32 cellular contexts compared by ENCODE assay signal in genomic region chr3:69142090-69142489, GRCh38. TPM values are rescaled to one million over a fixed set of nuclear protein-coding genes. Genes with fewer than 3 reads are reported as not detected.
DNase-seq lines count a peak whose midpoint lies in the region; ATAC-seq and TF ChIP-seq lines count a peak whose summit lies in the region.
"Had no signal": no experiment of that assay in that cellular context is flagged by ENCODE, and none has a peak within 500 bp of the region (broad histone marks: within the 10 kb centered on the region; RNA-seq: fewer than 3 reads in every experiment).

No MANE protein-coding gene starts in this region.

- CTCF ChIA-PET in AG04450 (lab: Charles Lee), result interaction anchor here (0.8 kb wide), 1 partner anchor 19 kb away, joined by 5 read pairs; no protein-coding TSS in a partner anchor

- no peak overlapping the region for H3K27ac ChIP-seq in AG04450 (ENCODE audit: low read depth, low read length)
- H3K27ac ChIP-seq: body of pancreas, colonic mucosa, hepatocyte, lower lobe of right lung, tibial artery had no signal

- H3K27me3 ChIP-seq in AG04450 (ENCODE audit: control insufficient read depth, insufficient read depth, low read length), result peaks cover 6% of the 10 kb centered on the region
- H3K27me3 ChIP-seq: body of pancreas, colonic mucosa, hepatocyte had no signal

- TF ChIP-seq CTCF in AG04450 (IDR thresholded peaks at IDR 0.05; ENCODE audit: low read depth, low read length) (no peak), chondrocyte (IDR thresholded peaks at IDR 0.05) (no peak)

- no peaks in the 10 kb centered on the region for H3K27me3 Mint-ChIP-seq in chondrocyte (ENCODE audit: low read depth)

- no peak overlapping the region for H3K4me3 Mint-ChIP-seq in chondrocyte (ENCODE audit: unreplicated experiment)
- H3K4me3 Mint-ChIP-seq: activated B cell treated with CpG ODN at 0.5 μM for 24 hours; activated naive CD8-positive, alpha-beta T cell treated with anti-CD3 and anti-CD28 coated beads, Interleukin-2, amount 10 ng/mL, durations not matched to agents 7 days and 5 days; CD8-positive, alpha-beta memory T cell; endodermal cell; stimulated activated naive CD8-positive, alpha-beta T cell treated with anti-CD3 and anti-CD28 coated beads, Interleukin-15, Interleukin-2, amounts not matched to agents 100 ng/mL and 50 ng/mL, for 24 hours had no signal

- no peak for ATAC-seq in HG02588 (IDR thresholded peaks at IDR 0.05; ENCODE audit: unreplicated experiment)
- ATAC-seq in HG03135 (IDR thresholded peaks at IDR 0.05; ENCODE audit: unreplicated experiment), result no peak
- ATAC-seq: body of pancreas, lower lobe of right lung had no signal

- no peak overlapping the region for H3K27ac Mint-ChIP-seq in chondrocyte (ENCODE audit: unreplicated experiment)
- H3K27ac Mint-ChIP-seq: activated B cell treated with CpG ODN at 0.5 μM for 24 hours; activated naive CD8-positive, alpha-beta T cell treated with anti-CD3 and anti-CD28 coated beads, Interleukin-2, amount 10 ng/mL, durations not matched to agents 7 days and 5 days; CD8-positive, alpha-beta memory T cell; endodermal cell; stimulated activated naive CD8-positive, alpha-beta T cell treated with anti-CD3 and anti-CD28 coated beads, Interleukin-15, Interleukin-2, amounts not matched to agents 100 ng/mL and 50 ng/mL, for 24 hours had no signal

- POLR2A ChIA-PET in AG04450 (lab: Yijun Ruan, JAX), result no interaction called here

- H3K9me3 ChIP-seq in AG04450 (ENCODE audit: control insufficient read depth, insufficient read depth, low read length), result no peaks in the 10 kb centered on the region
- H3K9me3 ChIP-seq: body of pancreas, colonic mucosa, lower lobe of right lung, tibial artery had no signal

- no peaks in the 10 kb centered on the region for H3K9me3 Mint-ChIP-seq in chondrocyte (ENCODE audit: low read depth)
- H3K9me3 Mint-ChIP-seq: activated B cell treated with CpG ODN at 0.5 μM for 24 hours; activated naive CD8-positive, alpha-beta T cell treated with anti-CD3 and anti-CD28 coated beads, Interleukin-2, amount 10 ng/mL, durations not matched to agents 7 days and 5 days; CD8-positive, alpha-beta memory T cell; endodermal cell; stimulated activated naive CD8-positive, alpha-beta T cell treated with anti-CD3 and anti-CD28 coated beads, Interleukin-15, Interleukin-2, amounts not matched to agents 100 ng/mL and 50 ng/mL, for 24 hours had no signal

- H3K36me3 Mint-ChIP-seq in chondrocyte (ENCODE audit: low read depth), result no peaks in the 10 kb centered on the region
- H3K36me3 Mint-ChIP-seq: activated naive CD8-positive, alpha-beta T cell treated with anti-CD3 and anti-CD28 coated beads, Interleukin-2, amount 10 ng/mL, durations not matched to agents 7 days and 5 days; CD8-positive, alpha-beta memory T cell had no signal

- DNase-seq in AG04450 (ENCODE audit: low read depth, low spot score) (peak; percentile 3), NCI-H2171 (lab: John Stamatoyannopoulos, UW) (peak; percentile 2), dedifferentiated amniotic fluid mesenchymal stem cell (ENCODE audit: extremely low spot score) (peak; percentile 46), myocyte (ENCODE audit: low read depth) (peak; percentile 33), cerebellar nuclear complex (lab: John Stamatoyannopoulos, UW) (no peak), chondrocyte (ENCODE audit: low spot score) (no peak)
- DNase-seq: activated B cell treated with CpG ODN at 0.5 μM for 24 hours; activated CD4-positive, alpha-beta T cell treated with anti-CD3 and anti-CD28 coated beads, Interleukin-2, amount 50 U/mL, for 4 hours; activated CD8-positive, alpha-beta memory T cell treated with anti-CD3 and anti-CD28 coated beads, Interleukin-2, amount 50 U/mL, for 4 hours; activated naive CD8-positive, alpha-beta T cell treated with anti-CD3 and anti-CD28 coated beads, Interleukin-2, amount 10 ng/mL, durations not matched to agents 7 days and 5 days; body of pancreas; CD8-positive, alpha-beta memory T cell; colonic mucosa; DMS53; endodermal cell; GF-D8; islet precursor cell; Kasumi-1; lower lobe of right lung; NCI-H1092; NCI-H2081; NCI-H526 treated with DMSO at 0.1 percent for 48 hours; nucleus accumbens; stimulated activated CD4-positive, alpha-beta T cell treated with anti-CD3 and anti-CD28 coated beads, Interleukin-4, amount 100 ng/mL, for 4 hours; T1000; tibial artery had no signal

- peaks cover 16% of the 10 kb centered on the region for H3K4me1 Mint-ChIP-seq in chondrocyte (ENCODE audit: low read depth)
- H3K4me1 Mint-ChIP-seq: activated B cell treated with CpG ODN at 0.5 μM for 24 hours; activated naive CD8-positive, alpha-beta T cell treated with anti-CD3 and anti-CD28 coated beads, Interleukin-2, amount 10 ng/mL, durations not matched to agents 7 days and 5 days; CD8-positive, alpha-beta memory T cell had no signal

- no peak overlapping the region for H3K4me3 ChIP-seq in AG04450 (ENCODE audit: low read depth, low read length)
- H3K4me3 ChIP-seq: body of pancreas, colonic mucosa, hepatocyte, lower lobe of right lung, tibial artery had no signal

RNA-seq across cellular contexts. Expression of gene LMOD3, which starts 19.7 kb away (rescaled TPM):
- polyA plus RNA-seq in AG04450 (2011; rRNA removed), result not detected in 2 replicates
- not detected in 2 replicates for polyA minus RNA-seq in AG04450 (2011; rRNA and poly(A)+ RNA removed)
- total RNA-seq in myocyte (71.3 and 168 TPM in 2 replicates), chondrocyte (not detected in 3 replicates)
- 12.5 TPM for polyA plus RNA-seq in myocyte (2012)
- total RNA-seq: A172; activated B cell treated with CpG ODN at 0.5 μM for 24 hours; activated naive CD8-positive, alpha-beta T cell treated with anti-CD3 and anti-CD28 coated beads, Interleukin-2, amount 10 ng/mL, durations not matched to agents 7 days and 5 days; CD8-positive, alpha-beta memory T cell; endodermal cell; hepatocyte; renal cortical epithelial cell had no signal
- polyA plus RNA-seq: hepatocyte had no signal

RNA-seq across cellular contexts. Expression of gene ARL6IP5, which starts 57.4 kb away (rescaled TPM):
- 150 and 204 TPM in 2 replicates for polyA plus RNA-seq in AG04450 (2011; rRNA removed)
- polyA minus RNA-seq in AG04450 (2011; rRNA and poly(A)+ RNA removed), result 79.5 and 105 TPM in 2 replicates
- total RNA-seq in myocyte, result 275 and 433 TPM in 2 replicates
- 142 TPM for polyA plus RNA-seq in myocyte (2012)
- total RNA-seq in chondrocyte, result 118 to 121 TPM (median 120 TPM) in 3 replicates

Comparison
In these comparisons a context has a peak if more than half of its experiments do, and no peak if none do; other contexts are left out.
1. DNase-seq: peak in AG04450 (single experiment), NCI-H2171 (single experiment), dedifferentiated amniotic fluid mesenchymal stem cell (single experiment) and myocyte (single experiment); none in cerebellar nuclear complex (0 of 2) and chondrocyte (single experiment).
2. RNA of gene LMOD3, which starts 19.7 kb away (total RNA-seq): 71.3 to 168 TPM in myocyte; not detected in chondrocyte; every median in the first group is over 10 times any median in the second.